Comparison of ENCODE assay signal across 24 cellular contexts in genomic region chr2:229221641-229222040, GRCh38. TPM values are rescaled to one million over a fixed set of nuclear protein-coding genes. Genes with fewer than 3 reads are reported as not detected.
DNase-seq lines count a peak whose midpoint lies in the region; ATAC-seq, FAIRE-seq and TF ChIP-seq lines count a peak whose summit lies in the region.
"Had no signal": no experiment of that assay in that cellular context is flagged by ENCODE, and none has a peak within 500 bp of the region (broad histone marks: within the 10 kb centered on the region; RNA-seq: fewer than 3 reads in every experiment).

No MANE protein-coding gene starts in this region.

- no peaks in the 10 kb centered on the region for H3K4me1 Mint-ChIP-seq in CD4-positive, alpha-beta T cell (ENCODE audit: low read depth)
- H3K4me1 Mint-ChIP-seq: B cell; CD4-positive, CD25-positive, alpha-beta regulatory T cell; CD8-positive, alpha-beta memory T cell had no signal

- H3K9me3 Mint-ChIP-seq in CD4-positive, alpha-beta T cell = peaks cover 6% of the 10 kb centered on the region

- H3K27ac Mint-ChIP-seq in CD4-positive, alpha-beta T cell = no peak overlapping the region
- H3K27ac Mint-ChIP-seq: B cell; CD4-positive, CD25-positive, alpha-beta regulatory T cell; CD8-positive, alpha-beta memory T cell had no signal

- H3K4me3 ChIP-seq in AG10803 (ENCODE audit: low read length) = no peak overlapping the region
- H3K4me3 ChIP-seq in MG63 = no peak overlapping the region
- no peak overlapping the region for H3K4me3 ChIP-seq in bronchial epithelial cell (ENCODE audit: low read depth, low read length)
- H3K4me3 ChIP-seq: BLaER1, GM23248 had no signal

- H3K36me3 ChIP-seq in MG63 = peaks cover 10% of the 10 kb centered on the region
- no peaks in the 10 kb centered on the region for H3K36me3 ChIP-seq in bronchial epithelial cell (ENCODE audit: control insufficient read depth, insufficient read depth, low read length)
- H3K36me3 ChIP-seq: BLaER1 had no signal

- FAIRE-seq in bronchial epithelial cell (lab: Jason Lieb, UNC) = peak; percentile 50
- FAIRE-seq: D721Med, GM12891, GM18507, H1 had no signal

- intact Hi-C loops in CD4-positive, alpha-beta T cell (cut with DNase I, micrococcal nuclease) = no loop called here

- no peaks in the 10 kb centered on the region for H3K27me3 Mint-ChIP-seq in CD4-positive, alpha-beta T cell
- H3K27me3 Mint-ChIP-seq: B cell; CD4-positive, CD25-positive, alpha-beta regulatory T cell; CD8-positive, alpha-beta memory T cell had no signal

- no peaks in the 10 kb centered on the region for H3K27me3 ChIP-seq in MG63
- no peaks in the 10 kb centered on the region for H3K27me3 ChIP-seq in bronchial epithelial cell (ENCODE audit: control insufficient read depth, insufficient read depth, low read length)
- H3K27me3 ChIP-seq in CD4-positive, alpha-beta T cell (ENCODE audit: control insufficient read depth, insufficient read depth, low read length) = no peaks in the 10 kb centered on the region
- H3K27me3 ChIP-seq: BLaER1 had no signal

- peak; percentile 13 for DNase-seq in AG10803 (ENCODE audit: low read depth)
- peak; percentile 11 for DNase-seq in EH (ENCODE audit: low read depth)
- DNase-seq in MG63 = peak; percentile 10
- DNase-seq in bronchial epithelial cell (ENCODE audit: low read depth) = no peak
- DNase-seq in LoVo (ENCODE audit: low spot score) = no peak
- DNase-seq in CD4-positive, alpha-beta T cell = no peak
- DNase-seq: CD4-positive, CD25-positive, alpha-beta regulatory T cell; CD8-positive, alpha-beta memory T cell; DMS 273 treated with DMSO at 0.1 percent for 48 hours; DMS79; GF-D8; GM23248; H7; HCEC 1CT had no signal

- no peaks in the 10 kb centered on the region for H3K36me3 Mint-ChIP-seq in CD4-positive, alpha-beta T cell (ENCODE audit: low read depth)
- H3K36me3 Mint-ChIP-seq: CD4-positive, CD25-positive, alpha-beta regulatory T cell; CD8-positive, alpha-beta memory T cell had no signal

- POLR2A ChIA-PET in CD4-positive, alpha-beta T cell (lab: Charles Lee) = no interaction called here

- no peaks in the 10 kb centered on the region for H3K9me3 ChIP-seq in MG63
- H3K9me3 ChIP-seq in CD4-positive, alpha-beta T cell (ENCODE audit: control insufficient read depth, low read length) = no peaks in the 10 kb centered on the region
- H3K9me3 ChIP-seq: BLaER1 had no signal

- CTCF ChIA-PET in CD4-positive, alpha-beta T cell (lab: Charles Lee) = no interaction called here

- ATAC-seq in HG03521 (IDR thresholded peaks at IDR 0.05; ENCODE audit: unreplicated experiment) = no peak
- ATAC-seq in GM21737 (IDR thresholded peaks at IDR 0.05; ENCODE audit: unreplicated experiment) = no peak
- ATAC-seq in CD4-positive, alpha-beta T cell (ENCODE audit: poor library complexity) = no peak

- H3K27ac ChIP-seq in CD4-positive, alpha-beta T cell (ENCODE audit: low read depth, low read length) = no peak overlapping the region
- H3K27ac ChIP-seq: BLaER1, C4-2B, GM23248 had no signal

- no peak for TF ChIP-seq CTCF in AG10803 (conservative IDR thresholded peaks at IDR 0.05; ENCODE audit: low read length)
- TF ChIP-seq CTCF in bronchial epithelial cell (IDR thresholded peaks at IDR 0.05; ENCODE audit: insufficient read depth, low read length, severe bottlenecking) = no peak
- TF ChIP-seq CTCF in CD4-positive, alpha-beta T cell (IDR thresholded peaks at IDR 0.05) = no peak

- no peak overlapping the region for H3K4me3 Mint-ChIP-seq in CD4-positive, alpha-beta T cell
- H3K4me3 Mint-ChIP-seq: B cell; CD4-positive, CD25-positive, alpha-beta regulatory T cell; CD8-positive, alpha-beta memory T cell had no signal

RNA-seq across cellular contexts. Expression of gene PID1, which starts 49.4 kb away (rescaled TPM):
- 55.1 and 63.3 TPM in 2 replicates for total RNA-seq in MG63 (2014; rRNA removed; shearing (Covaris generic); ENCODE audit: low replicate concordance)
- total RNA-seq in bronchial epithelial cell = 3.2 and 9.5 TPM in 2 replicates
- total RNA-seq in CD4-positive, alpha-beta T cell = under 1 TPM; 0.38 to 0.53 TPM
- total RNA-seq: B cell; CD4-positive, CD25-positive, alpha-beta regulatory T cell; CD8-positive, alpha-beta memory T cell; G401 had no signal

Comparison
In these comparisons a context has a peak if more than half of its experiments do, and no peak if none do; other contexts are left out.
1. DNase-seq: peak in AG10803 (single experiment), EH (single experiment) and MG63 (single experiment); none in bronchial epithelial cell (single experiment), LoVo (single experiment) and CD4-positive, alpha-beta T cell (0 of 10).